1 cellular context compared by ENCODE assay signal in genomic region chr10:25696013-25696708, GRCh38.
A peak's percentile ranks its signal among the peaks of the same experiment; 100 is the strongest.
TF ChIP-seq lines count a peak whose summit lies in the region.

No MANE protein-coding gene starts in this region.

TF ChIP-seq in WTC11, 78 proteins besides CTCF, POLR2A, EP300 and RAD21:
- TF ChIP-seq ZNF263 (CRISPR knock-in tag; IDR thresholded peaks at IDR 0.05; ENCODE audit: low read depth) (no peak), ZNF423 (CRISPR knock-in tag; IDR thresholded peaks at IDR 0.05) (0 out of 2 replicates have a peak, but pooled peaks have one; percentile 31)
